In the genomic region with DNA sequence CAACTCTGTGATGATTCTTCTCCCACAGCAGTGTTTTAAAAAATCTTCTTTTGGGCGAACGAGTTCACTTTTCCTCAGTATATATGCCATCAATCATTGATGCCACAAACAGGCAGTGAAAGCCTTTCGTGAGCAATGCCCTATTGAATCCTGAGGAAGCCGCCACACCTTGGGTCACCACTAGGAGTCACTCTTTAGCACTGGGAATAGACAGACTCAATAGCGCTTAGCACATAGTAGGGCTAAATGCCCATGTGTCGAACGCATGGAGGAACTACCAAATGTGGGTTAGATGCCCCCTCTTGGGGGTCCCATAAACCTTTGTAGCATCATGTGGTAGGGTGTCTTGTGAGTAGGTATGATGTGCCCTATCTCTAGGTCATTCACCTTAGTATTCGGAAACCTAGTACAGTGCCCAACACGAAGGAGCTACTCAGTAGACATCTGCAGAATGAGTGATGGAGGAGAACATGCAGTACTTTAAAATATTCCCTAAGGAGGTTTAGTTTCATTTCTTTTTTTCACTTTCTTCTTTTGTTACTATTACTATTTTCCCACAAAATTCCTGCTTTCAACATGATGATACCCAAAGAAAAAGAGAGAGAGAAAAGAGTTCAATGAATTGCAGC, we compare ENCODE assay signal across 9 cellular contexts.
DNase-seq lines count a peak whose midpoint lies in the region; ATAC-seq and TF ChIP-seq lines count a peak whose summit lies in the region.
"Had no signal": no experiment of that assay in that cellular context is flagged by ENCODE, and none has a peak within 500 bp of the region (broad histone marks: within the 10 kb centered on the region; RNA-seq: fewer than 3 reads in every experiment).

No MANE protein-coding gene starts in this region.

- no peaks in the 10 kb centered on the region for H3K4me1 ChIP-seq in naive thymus-derived CD4-positive, alpha-beta T cell (ENCODE audit: control insufficient read depth in 2 of 2, insufficient read depth in 2 of 2, low read length in 2 of 2)

- no peaks in the 10 kb centered on the region for H3K36me3 ChIP-seq in naive thymus-derived CD4-positive, alpha-beta T cell (ENCODE audit: control insufficient read depth in 2 of 3, insufficient read depth in 3 of 3, low read length in 3 of 3)

- no peak overlapping the region for H3K27ac ChIP-seq in naive thymus-derived CD4-positive, alpha-beta T cell (ENCODE audit: low read depth, low read length)

- peak; percentile 69 for TF ChIP-seq CTCF in cardiac fibroblast (IDR thresholded peaks at IDR 0.05; ENCODE audit: low read depth, low read length)

- CTCF ChIA-PET in naive thymus-derived CD4-positive, alpha-beta T cell (lab: Charles Lee) = no interaction called here

- H3K9me3 Mint-ChIP-seq in naive thymus-derived CD4-positive, alpha-beta T cell = peaks cover 0 to 8% (median 0%) of the 10 kb centered on the region in 11 donors

- POLR2A ChIA-PET in naive thymus-derived CD4-positive, alpha-beta T cell (lab: Charles Lee) = no interaction called here

- peak overlapping the region in 1 of 2 donors; percentile 31 for H3K4me3 ChIP-seq in cardiac fibroblast (replicated peaks in 1 of 2; ENCODE audit: low read depth in 2 of 2, low read length in 2 of 2)
- H3K4me3 ChIP-seq in naive thymus-derived CD4-positive, alpha-beta T cell (ENCODE audit: low read length) = no peak overlapping the region

- no peak overlapping the region for H3K4me3 Mint-ChIP-seq in naive thymus-derived CD4-positive, alpha-beta T cell

- H3K27me3 Mint-ChIP-seq in naive thymus-derived CD4-positive, alpha-beta T cell = peaks cover 0 to 15% (median 10%) of the 10 kb centered on the region in 5 donors

- no peaks in the 10 kb centered on the region for H3K36me3 Mint-ChIP-seq in naive thymus-derived CD4-positive, alpha-beta T cell

- peak; percentile 31 for DNase-seq in CD1c-positive myeloid dendritic cell (ENCODE audit: extremely low spot score)
- DNase-seq in cardiac fibroblast (ENCODE audit: low read depth in 2 of 2) = peak in 1 of 2 donors; percentile 38
- DNase-seq in naive thymus-derived CD4-positive, alpha-beta T cell = no peak
- DNase-seq in ecto neural progenitor cell (ENCODE audit: low spot score) = no peak
- no peak for DNase-seq in NCI-H2196 treated with DMSO at 0.1 percent for 48 hours (lab: John Stamatoyannopoulos, UW; ENCODE audit: unreplicated experiment)
- DNase-seq: activated CD8-positive, alpha-beta memory T cell treated with anti-CD3 and anti-CD28 coated beads, Interleukin-2, amount 50 U/mL, for 4 hours had no signal

- no peak overlapping the region for H3K27ac Mint-ChIP-seq in naive thymus-derived CD4-positive, alpha-beta T cell

- H3K27me3 ChIP-seq in naive thymus-derived CD4-positive, alpha-beta T cell (ENCODE audit: control insufficient read depth in 2 of 2, insufficient read depth in 2 of 2, low read length in 2 of 2) = no peaks in the 10 kb centered on the region

- ATAC-seq in HG02885 (IDR thresholded peaks at IDR 0.05; ENCODE audit: poor library complexity, unreplicated experiment) (peak; percentile 60), GM18502 (IDR thresholded peaks at IDR 0.05; ENCODE audit: poor library complexity, unreplicated experiment) (no peak), HG03521 (IDR thresholded peaks at IDR 0.05; ENCODE audit: unreplicated experiment) (no peak)
- peak; percentile 18 for ATAC-seq in naive thymus-derived CD4-positive, alpha-beta T cell

- intact Hi-C loops in naive thymus-derived CD4-positive, alpha-beta T cell (cut with micrococcal nuclease) = no loop called here

- H3K9me3 ChIP-seq in naive thymus-derived CD4-positive, alpha-beta T cell (ENCODE audit: control insufficient read depth in 2 of 3, low read length in 3 of 3) = no peaks in the 10 kb centered on the region

- H3K4me1 Mint-ChIP-seq in naive thymus-derived CD4-positive, alpha-beta T cell = peaks cover 0 to 9% (median 1%) of the 10 kb centered on the region in 7 donors

Comparison
In these comparisons a context has a peak if more than half of its experiments do, and no peak if none do; other contexts are left out.
1. ATAC-seq: peak in HG02885 (single experiment) and naive thymus-derived CD4-positive, alpha-beta T cell (single experiment); none in GM18502 (single experiment) and HG03521 (single experiment).